ENCODE assay signal across 8 cellular contexts in genomic region chr17:67689534-67690177, GRCh38. TPM values are rescaled to one million over a fixed set of nuclear protein-coding genes. Genes with fewer than 3 reads are reported as not detected.
A peak's percentile ranks its signal among the peaks of the same experiment; 100 is the strongest.
DNase-seq lines count a peak whose midpoint lies in the region; ATAC-seq and TF ChIP-seq lines count a peak whose summit lies in the region.

No MANE protein-coding gene starts in this region.

- POLR2A ChIA-PET in naive thymus-derived CD8-positive, alpha-beta T cell (lab: Charles Lee) = no interaction called here

- peaks cover 0 to 68% (median 11%) of the 10 kb centered on the region in 3 donors for H3K36me3 Mint-ChIP-seq in naive thymus-derived CD8-positive, alpha-beta T cell

- no peaks in the 10 kb centered on the region for H3K9me3 Mint-ChIP-seq in naive thymus-derived CD8-positive, alpha-beta T cell

- ATAC-seq in naive thymus-derived CD8-positive, alpha-beta T cell = peak; percentile 66 to 68
- ATAC-seq in HG03108 (IDR thresholded peaks at IDR 0.05; ENCODE audit: unreplicated experiment) = no peak

- peaks cover 0 to 7% (median 4%) of the 10 kb centered on the region in 4 donors for H3K4me1 Mint-ChIP-seq in naive thymus-derived CD8-positive, alpha-beta T cell

- in situ Hi-C loops in HAP-1 (cut with MboI; ENCODE audit: low sequenced_read_pairs) = no loop called here

- no peaks in the 10 kb centered on the region for H3K27me3 ChIP-seq in HAP-1 (ENCODE audit: low read depth)

- no peak overlapping the region for H3K4me3 ChIP-seq in HAP-1

- DNase-seq in CD1c-positive myeloid dendritic cell (ENCODE audit: extremely low spot score) (peak; percentile 81), HAP-1 (ENCODE audit: low spot score in 2 of 2) (peak; percentile 72 to 76), NCI-H460 (ENCODE audit: extremely low read depth, low read depth) (peak; percentile 56), erythroblast (lab: John Stamatoyannopoulos, UW) (peak; percentile 55 to 75), ureter (ENCODE audit: low spot score) (peak; percentile 69)
- peak; percentile 45 to 68 for DNase-seq in activated CD4-positive, alpha-beta T cell treated with anti-CD3 and anti-CD28 coated beads for 4 hours
- DNase-seq in naive thymus-derived CD8-positive, alpha-beta T cell = peak; percentile 7 to 69 (median 52)

- H3K9me3 ChIP-seq in HAP-1 = no peaks in the 10 kb centered on the region

- no peaks in the 10 kb centered on the region for H3K36me3 ChIP-seq in HAP-1 (replicated peaks)

- TF ChIP-seq POLR2A in erythroblast (IDR thresholded peaks at IDR 0.05; ENCODE audit: low read length) = no peak

- no peak overlapping the region for H3K4me3 Mint-ChIP-seq in naive thymus-derived CD8-positive, alpha-beta T cell

- peaks cover 17% of the 10 kb centered on the region for H3K4me1 ChIP-seq in HAP-1

- H3K27ac Mint-ChIP-seq in naive thymus-derived CD8-positive, alpha-beta T cell = peak overlapping the region in 2 of 10 donors; percentile 21 to 80

- H3K27me3 Mint-ChIP-seq in naive thymus-derived CD8-positive, alpha-beta T cell = no peaks in the 10 kb centered on the region

RNA-seq across cellular contexts. Expression of gene NOL11, which starts 28.1 kb away (rescaled TPM):
- 50.1 and 53.8 TPM in 2 replicates for total RNA-seq in NCI-H460 (2014; rRNA removed; shearing (Covaris generic))
- 79.6 and 80.7 TPM in 2 replicates for polyA plus RNA-seq in NCI-H460 (2014; cell fraction: nucleus; rRNA removed)
- total RNA-seq in naive thymus-derived CD8-positive, alpha-beta T cell = 10 to 100 TPM; 73.7 to 82.7 TPM
- polyA plus RNA-seq in naive thymus-derived CD8-positive, alpha-beta T cell = 10 to 100 TPM; 14.2 to 34.8 (median 25.5) TPM
- 52.0 TPM for total RNA-seq in ureter
